17 cellular contexts compared by ENCODE assay signal in genomic region chr7:20227291-20227795, GRCh38. TPM values are rescaled to one million over a fixed set of nuclear protein-coding genes. Genes with fewer than 3 reads are reported as not detected.
DNase-seq lines count a peak whose midpoint lies in the region; ATAC-seq, FAIRE-seq and TF ChIP-seq lines count a peak whose summit lies in the region.
"Had no signal": no experiment of that assay in that cellular context is flagged by ENCODE, and none has a peak within 500 bp of the region (broad histone marks: within the 10 kb centered on the region; RNA-seq: fewer than 3 reads in every experiment).

No MANE protein-coding gene starts in this region.

- TF ChIP-seq CTCF in AG10803 (conservative IDR thresholded peaks at IDR 0.05; ENCODE audit: low read length): no peak
- no peak for TF ChIP-seq CTCF in PC-3 (conservative IDR thresholded peaks at IDR 0.05; ENCODE audit: low read depth, low read length)
- no peak for TF ChIP-seq CTCF in bronchial epithelial cell (IDR thresholded peaks at IDR 0.05; ENCODE audit: insufficient read depth, low read length, severe bottlenecking)
- TF ChIP-seq CTCF in sigmoid colon (IDR thresholded peaks at IDR 0.05): no peak

- H3F3A ChIP-seq in GM23248 (ENCODE audit: insufficient read depth) (peaks cover 15% of the 10 kb centered on the region; the same call in 1 of the 2 replicates), PC-3 (ENCODE audit: low read length, unreplicated experiment) (no peaks in the 10 kb centered on the region)

- H3K27me3 ChIP-seq in GM23248 (replicated peaks; ENCODE audit: insufficient read depth) (no peaks in the 10 kb centered on the region), PC-3 (ENCODE audit: low read length) (no peaks in the 10 kb centered on the region), bronchial epithelial cell (ENCODE audit: control insufficient read depth, insufficient read depth, low read length) (no peaks in the 10 kb centered on the region), sigmoid colon (no peaks in the 10 kb centered on the region)
- H3K27me3 ChIP-seq: BLaER1 had no signal

- CTCF ChIA-PET in PC-3 (lab: Charles Lee): no interaction called here

- H3K79me2 ChIP-seq in GM23248 (ENCODE audit: insufficient read depth) (no peaks in the 10 kb centered on the region), PC-3 (ENCODE audit: low read length) (no peaks in the 10 kb centered on the region)

- in situ Hi-C loops in GM23248 (cut with MboI): no loop called here

- H3K27ac ChIP-seq in GM23248 (no peak overlapping the region), PC-3 (ENCODE audit: low read length) (peak overlapping the region; percentile 19; the same call in 1 of the 2 replicates), sigmoid colon (no peak overlapping the region)
- H3K27ac ChIP-seq: BLaER1 had no signal

- BruUV-seq in PC-3 (replicated peaks; lab: Mats Ljungman, UMichigan): no TSS peak

- intact Hi-C loops in PC-3 (cut with micrococcal nuclease): no loop called here
- intact Hi-C loops in sigmoid colon (cut with DNase I): no loop called here

- 23 to 37% methylated on average over 2 of the region's 2 CpGs for WGBS in GM23248 (ENCODE audit: low coverage in 1 of 2, low lambda C conversion rate in 2 of 2, missing lambda C conversion rate in 2 of 2), 2 experiments
- 92 to 96% methylated on average over 2 of the region's 2 CpGs for WGBS in sigmoid colon, 2 donors

- H2AFZ ChIP-seq in GM23248 (no peak overlapping the region), PC-3 (ENCODE audit: low read length) (no peak overlapping the region)

- H3K36me3 ChIP-seq in GM23248 (ENCODE audit: low read depth) (no peaks in the 10 kb centered on the region), PC-3 (ENCODE audit: low read depth, low read length) (no peaks in the 10 kb centered on the region), bronchial epithelial cell (ENCODE audit: control insufficient read depth, insufficient read depth, low read length) (no peaks in the 10 kb centered on the region), sigmoid colon (no peaks in the 10 kb centered on the region)
- H3K36me3 ChIP-seq: BLaER1, HAP-1 had no signal

- no peak overlapping the region for H3K9ac ChIP-seq in GM23248
- H3K9ac ChIP-seq in PC-3 (ENCODE audit: low read length): no peak overlapping the region
- H3K9ac ChIP-seq: BLaER1 had no signal

- no peak for FAIRE-seq in bronchial epithelial cell (lab: Jason Lieb, UNC)
- FAIRE-seq: GM12892, H1, HepG2, HTR-8/SVneo had no signal

- peaks cover 47% of the 10 kb centered on the region for H3K4me1 ChIP-seq in GM23248 (ENCODE audit: insufficient read depth)
- peaks cover 14% of the 10 kb centered on the region for H3K4me1 ChIP-seq in PC-3 (ENCODE audit: insufficient read depth, low read length)
- H3K4me1 ChIP-seq in sigmoid colon: no peaks in the 10 kb centered on the region
- H3K4me1 ChIP-seq: BLaER1, HAP-1 had no signal

- H3K9me2 ChIP-seq in GM23248 (ENCODE audit: insufficient read depth) (peaks cover 4% of the 10 kb centered on the region; the same call in 1 of the 2 replicates), PC-3 (replicated peaks; ENCODE audit: low read length) (no peaks in the 10 kb centered on the region)

- ATAC-seq in PC-3 (no peak; the same call in 1 of the 2 replicates), GM19351 (IDR thresholded peaks at IDR 0.05; ENCODE audit: unreplicated experiment) (no peak)
- ATAC-seq: HepG2 had no signal

- H3K4me2 ChIP-seq in GM23248 (ENCODE audit: unreplicated experiment): no peak overlapping the region
- 0 out of 2 replicates have a peak overlapping the region, but pooled peaks have one; percentile 14 for H3K4me2 ChIP-seq in PC-3 (ENCODE audit: low read length)
- H3K4me2 ChIP-seq: BLaER1 had no signal

- TF ChIP-seq POLR2A in sigmoid colon (IDR thresholded peaks at IDR 0.05): no peak

- peak; percentile 64 for DNase-seq in AG10803 (ENCODE audit: low read depth)
- DNase-seq in GM23248: peak; percentile 52
- peak; percentile 68 for DNase-seq in PC-3
- DNase-seq in bronchial epithelial cell (ENCODE audit: low read depth): peak; percentile 51
- no peak for DNase-seq in COLO829 (ENCODE audit: low spot score)
- DNase-seq in sigmoid colon: no peak
- no peak for DNase-seq in NCI-H748 treated with DMSO at 0.1 percent for 48 hours (lab: John Stamatoyannopoulos, UW)
- DNase-seq: CD8-positive, alpha-beta memory T cell had no signal

- H3K4me3 ChIP-seq in AG10803 (ENCODE audit: low read length) (no peak overlapping the region), GM23248 (no peak overlapping the region), PC-3 (ENCODE audit: low read length) (no peak overlapping the region), bronchial epithelial cell (ENCODE audit: low read depth, low read length) (no peak overlapping the region), sigmoid colon (no peak overlapping the region)
- H3K4me3 ChIP-seq: BLaER1, HAP-1 had no signal

- POLR2A ChIA-PET in PC-3 (lab: Charles Lee; ENCODE audit: unreplicated experiment): interaction anchor here (0.5 kb wide), 2 partner anchors 13 to 75 kb away, joined by 3 read pairs; no protein-coding TSS in a partner anchor

- no peak for TF ChIP-seq EP300 in sigmoid colon (IDR thresholded peaks at IDR 0.05)

- no peaks in the 10 kb centered on the region for H3K9me3 ChIP-seq in GM23248 (ENCODE audit: low read depth)
- H3K9me3 ChIP-seq in PC-3 (ENCODE audit: low read length): no peaks in the 10 kb centered on the region
- no peaks in the 10 kb centered on the region for H3K9me3 ChIP-seq in sigmoid colon
- H3K9me3 ChIP-seq: BLaER1, HAP-1 had no signal

- H4K20me1 ChIP-seq in GM23248 (ENCODE audit: insufficient read depth): no peaks in the 10 kb centered on the region
- no peaks in the 10 kb centered on the region for H4K20me1 ChIP-seq in PC-3 (ENCODE audit: low read length)
- H4K20me1 ChIP-seq: BLaER1 had no signal

RNA-seq across cellular contexts. Expression of gene MACC1, which starts 10.2 kb away (rescaled TPM):
- total RNA-seq in GM23248 (2014; rRNA removed; shearing (Covaris generic)): 0.11 and 0.13 TPM in 2 replicates
- polyA plus RNA-seq in GM23248 (2016; fragmentation: Nextera tagmentation; extraction: Ambion mirVana) (0.03 and 0.05 TPM in 2 replicates), sigmoid colon (1 to 10 TPM in 2 of 3 donors, under 1 TPM in 1; 0.60 to 2.1 (median 1.4) TPM)
- total RNA-seq in PC-3 (2014; rRNA removed) (7.9 and 12.0 TPM in 2 replicates), bronchial epithelial cell (15.5 and 19.2 TPM in 2 replicates), sigmoid colon (under 1 TPM in 2 of 4 donors, not detected in 2; under 0.01 to 0.28 TPM)
- total RNA-seq: A172, G401 had no signal
- polyA plus RNA-seq: HepG2 had no signal

Comparison
In these comparisons a context has a peak if more than half of its experiments do, and no peak if none do; other contexts are left out.
1. DNase-seq: peak in AG10803 (single experiment), GM23248 (single experiment), PC-3 (single experiment) and bronchial epithelial cell (single experiment); none in COLO829 (single experiment), sigmoid colon (single experiment) and NCI-H748 treated with DMSO at 0.1 percent for 48 hours (single experiment).